Comparison of ENCODE assay signal across 1 cellular context in genomic region chr1:50332941-50333594, GRCh38.
TF ChIP-seq lines count a peak whose summit lies in the region.

No MANE protein-coding gene starts in this region.

TF ChIP-seq in HepG2, 621 proteins besides CTCF, POLR2A, EP300 and RAD21 (continued from another document and continues in another):
- no peak for TF ChIP-seq MNT (IDR thresholded peaks at IDR 0.05)
- TF ChIP-seq NFIC (IDR thresholded peaks at IDR 0.05; ENCODE audit: low read length) = no peak
- peak; percentile 30; the same call in 1 of the 2 replicates for TF ChIP-seq ZFX (CRISPR knock-in tag; IDR thresholded peaks at IDR 0.05; ENCODE audit: low read depth)
- TF ChIP-seq MIXL1 (CRISPR knock-in tag; IDR thresholded peaks at IDR 0.05) = no peak
- no peak for TF ChIP-seq ZNF839 (CRISPR knock-in tag; IDR thresholded peaks at IDR 0.05; ENCODE audit: borderline replicate concordance)
- TF ChIP-seq XRCC5 (optimal IDR thresholded peaks at IDR 0.05; ENCODE audit: low read length) = no peak
- no peak for TF ChIP-seq TIGD3 (CRISPR knock-in tag; IDR thresholded peaks at IDR 0.05; ENCODE audit: borderline replicate concordance)
- TF ChIP-seq CHD2 (IDR thresholded peaks at IDR 0.05; ENCODE audit: low read depth, low read length) = no peak
- TF ChIP-seq NR2F2 (IDR thresholded peaks at IDR 0.05; ENCODE audit: borderline replicate concordance, low read depth) = no peak
- no peak for TF ChIP-seq MAFK (conservative IDR thresholded peaks at IDR 0.05 in 1 of 2, IDR thresholded peaks at IDR 0.05 in 1 of 2; ENCODE audit: low read length in 2 of 2)
- no peak; the same call in 1 of the 2 replicates for TF ChIP-seq TBX2 (CRISPR knock-in tag; IDR thresholded peaks at IDR 0.05; ENCODE audit: borderline replicate concordance)
- TF ChIP-seq LBX2 (CRISPR knock-in tag; IDR thresholded peaks at IDR 0.05; ENCODE audit: borderline replicate concordance) = no peak
- no peak for TF ChIP-seq PAX8 (CRISPR knock-in tag; IDR thresholded peaks at IDR 0.05; ENCODE audit: borderline replicate concordance)
- TF ChIP-seq ZBTB25 (CRISPR knock-in tag; IDR thresholded peaks at IDR 0.05) = no peak
- TF ChIP-seq THAP11 (CRISPR knock-in tag; IDR thresholded peaks at IDR 0.05) = no peak
- TF ChIP-seq ARHGAP35 (CRISPR knock-in tag; IDR thresholded peaks at IDR 0.05; ENCODE audit: borderline replicate concordance) = no peak
- TF ChIP-seq ZNF343 (CRISPR knock-in tag; IDR thresholded peaks at IDR 0.05) = no peak
- TF ChIP-seq BORCS8-MEF2B (CRISPR knock-in tag; IDR thresholded peaks at IDR 0.05) = no peak
- TF ChIP-seq TRIM22 (IDR thresholded peaks at IDR 0.05) = no peak
- no peak for TF ChIP-seq ZNF562 (CRISPR knock-in tag; IDR thresholded peaks at IDR 0.05; ENCODE audit: borderline replicate concordance)
- TF ChIP-seq ZNF382 (CRISPR knock-in tag; IDR thresholded peaks at IDR 0.05; ENCODE audit: borderline replicate concordance) = no peak
- no peak for TF ChIP-seq TCF12 (IDR thresholded peaks at IDR 0.05)
- no peak for TF ChIP-seq TCF12 (CRISPR knock-in tag; IDR thresholded peaks at IDR 0.05)
- no peak for TF ChIP-seq TBP (CRISPR knock-in tag; IDR thresholded peaks at IDR 0.05)
- TF ChIP-seq ZNF160 (CRISPR knock-in tag; IDR thresholded peaks at IDR 0.05) = no peak
- no peak for TF ChIP-seq CREB1 (IDR thresholded peaks at IDR 0.05)
- no peak for TF ChIP-seq CREB1 (CRISPR knock-in tag; IDR thresholded peaks at IDR 0.05)
- no peak for TF ChIP-seq SRSF1 (optimal IDR thresholded peaks at IDR 0.05; ENCODE audit: low read depth, low read length)
- peak; percentile 23 for TF ChIP-seq SKI (IDR thresholded peaks at IDR 0.05; ENCODE audit: partially characterized antibody)
- no peak for TF ChIP-seq PITX1 (CRISPR knock-in tag; IDR thresholded peaks at IDR 0.05)
- no peak for TF ChIP-seq TRAFD1 (CRISPR knock-in tag; IDR thresholded peaks at IDR 0.05; ENCODE audit: borderline replicate concordance)
- TF ChIP-seq ISX (CRISPR knock-in tag; conservative IDR thresholded peaks at IDR 0.05) = no peak
- TF ChIP-seq ATF4 (CRISPR knock-in tag; IDR thresholded peaks at IDR 0.05) = no peak
- TF ChIP-seq FUBP1 (CRISPR knock-in tag; IDR thresholded peaks at IDR 0.05; ENCODE audit: borderline replicate concordance) = no peak
- TF ChIP-seq ZNF281 (CRISPR knock-in tag; IDR thresholded peaks at IDR 0.05; ENCODE audit: borderline replicate concordance) = no peak
- peak; percentile 30; the same call in 1 of the 2 replicates for TF ChIP-seq ZFY (CRISPR knock-in tag; IDR thresholded peaks at IDR 0.05)
- TF ChIP-seq ZNF280D (CRISPR knock-in tag; IDR thresholded peaks at IDR 0.05) = no peak
- no peak for TF ChIP-seq AFF4 (CRISPR knock-in tag; IDR thresholded peaks at IDR 0.05)
